ENCODE assay signal across 8 cellular contexts in genomic region chr11:70364745-70365535, GRCh38.
DNase-seq lines count a peak whose midpoint lies in the region; ATAC-seq and TF ChIP-seq lines count a peak whose summit lies in the region.

No MANE protein-coding gene starts in this region.

- ATAC-seq in GM18505 (IDR thresholded peaks at IDR 0.05; ENCODE audit: unreplicated experiment) (no peak), GM21786 (IDR thresholded peaks at IDR 0.05; ENCODE audit: unreplicated experiment) (no peak), HG03025 (IDR thresholded peaks at IDR 0.05; ENCODE audit: low FRiP score, unreplicated experiment) (no peak)

- TF ChIP-seq POLR2A in GM18505 (IDR thresholded peaks at IDR 0.05; ENCODE audit: borderline replicate concordance, extremely low read depth, insufficient read depth, insufficient read length): no peak

- DNase-seq in GF-D8 (lab: John Stamatoyannopoulos, UW) (peak; percentile 84), NCI-H1694 (lab: John Stamatoyannopoulos, UW) (no peak)
- DNase-seq in activated CD4-positive, alpha-beta T cell treated with anti-CD3 and anti-CD28 coated beads for 4 hours: peak; percentile 68 to 69
- DNase-seq in activated naive CD8-positive, alpha-beta T cell treated with anti-CD3 and anti-CD28 coated beads, Interleukin-2, amount 50 U/mL, for 16 hours (ENCODE audit: low read depth, low spot score): peak; percentile 61
- DNase-seq in stimulated activated CD4-positive, alpha-beta T cell treated with anti-CD3 and anti-CD28 coated beads, TNF-alpha, amount 100 ng/mL, for 1 hour (ENCODE audit: low read depth in 3 of 3, low spot score in 1 of 3): peak; percentile 7 to 22 (median 20)
